ENCODE assay signal across 32 cellular contexts in genomic region chr10:125595911-125596310, GRCh38.
"Had no signal": no experiment of that assay in that cellular context is flagged by ENCODE, and none has a peak within 500 bp of the region (broad histone marks: within the 10 kb centered on the region; RNA-seq: fewer than 3 reads in every experiment).

No MANE protein-coding gene starts in this region.

- H3K36me3 ChIP-seq: adrenal gland, cardiac muscle cell had no signal

- FAIRE-seq: bronchial epithelial cell, TTC549 had no signal

- H3K27me3 ChIP-seq: adrenal gland, cardiac muscle cell had no signal

- H3K4me3 ChIP-seq: adrenal gland, cardiac muscle cell had no signal

- ATAC-seq: activated CD8-positive, alpha-beta T cell treated with anti-CD3 and anti-CD28 coated beads for 36 hours; activated naive CD4-positive, alpha-beta T cell treated with anti-CD3 and anti-CD28 coated beads, Interleukin-2, amount 50 U/mL, for 72 hours; activated T-cell treated with anti-CD3 and anti-CD28 coated beads, Interleukin-2, amount 50 U/mL, for 4 hours; activated T-cell treated with anti-CD3 and anti-CD28 coated beads, Interleukin-2, amount 50 U/mL, for 72 hours; activated T-helper 17 cell treated with anti-CD3 and anti-CD28 coated beads, Interleukin-2, amount 50 U/mL, for 72 hours had no signal

- H3K9me3 ChIP-seq: adrenal gland had no signal

- DNase-seq: activated B cell treated with CpG ODN at 0.5 μM for 24 hours; activated CD4-positive, alpha-beta memory T cell treated with anti-CD3 and anti-CD28 coated beads for 36 hours; activated CD4-positive, alpha-beta T cell treated with anti-CD3 and anti-CD28 coated beads for 4 hours; activated CD4-positive, alpha-beta T cell treated with anti-CD3 and anti-CD28 coated beads, Interleukin-2, amount 10 ng/mL, durations not matched to agents 24 days and 14 days; activated CD4-positive, alpha-beta T cell treated with anti-CD3 and anti-CD28 coated beads, Interleukin-2, amount 50 U/mL, for 1 hour; activated CD4-positive, alpha-beta T cell treated with anti-CD3 and anti-CD28 coated beads, Interleukin-2, amount 50 U/mL, for 4 hours; activated CD4-positive, CD25-positive, alpha-beta regulatory T cell treated with anti-CD3 and anti-CD28 coated beads, Interleukin-2, amount 50 U/mL, for 72 hours; activated CD8-positive, alpha-beta memory T cell treated with anti-CD3 and anti-CD28 coated beads, Interleukin-2, amount 50 U/mL, for 4 hours; activated CD8-positive, alpha-beta T cell treated with anti-CD3 and anti-CD28 coated beads for 36 hours; activated effector memory CD4-positive, alpha-beta T cell treated with anti-CD3 and anti-CD28 coated beads, Interleukin-2, amount 50 U/mL, for 16 hours; activated gamma-delta T cell treated with Interleukin-2 at 50 U/mL for 16 hours; activated naive CD4-positive, alpha-beta T cell; activated naive CD4-positive, alpha-beta T cell treated with anti-CD3 and anti-CD28 coated beads for 36 hours; activated naive CD4-positive, alpha-beta T cell treated with anti-CD3 and anti-CD28 coated beads, Interleukin-2, amount 50 U/mL, for 16 hours; activated naive CD8-positive, alpha-beta T cell treated with anti-CD3 and anti-CD28 coated beads for 36 hours; activated T-cell treated with anti-CD3 and anti-CD28 coated beads for 4 hours; activated T-cell treated with anti-CD3 and anti-CD28 coated beads, Interleukin-2, amount 50 U/mL, for 1 hour; activated T-cell treated with anti-CD3 and anti-CD28 coated beads, Interleukin-2, amount 50 U/mL, for 4 hours; activated T-cell treated with anti-CD3 and anti-CD28 coated beads, Interleukin-2, amount 50 U/mL, for 72 hours; adrenal gland; amniotic stem cell; aorta; caudate nucleus; cerebellar nuclear complex; T-helper 2 cell; T-helper 9 cell had no signal

- H3K4me1 ChIP-seq: adrenal gland had no signal

- H3K27ac ChIP-seq: adrenal gland, cardiac muscle cell, VCaP had no signal
